Comparison of ENCODE assay signal across 14 cellular contexts in the genomic region with DNA sequence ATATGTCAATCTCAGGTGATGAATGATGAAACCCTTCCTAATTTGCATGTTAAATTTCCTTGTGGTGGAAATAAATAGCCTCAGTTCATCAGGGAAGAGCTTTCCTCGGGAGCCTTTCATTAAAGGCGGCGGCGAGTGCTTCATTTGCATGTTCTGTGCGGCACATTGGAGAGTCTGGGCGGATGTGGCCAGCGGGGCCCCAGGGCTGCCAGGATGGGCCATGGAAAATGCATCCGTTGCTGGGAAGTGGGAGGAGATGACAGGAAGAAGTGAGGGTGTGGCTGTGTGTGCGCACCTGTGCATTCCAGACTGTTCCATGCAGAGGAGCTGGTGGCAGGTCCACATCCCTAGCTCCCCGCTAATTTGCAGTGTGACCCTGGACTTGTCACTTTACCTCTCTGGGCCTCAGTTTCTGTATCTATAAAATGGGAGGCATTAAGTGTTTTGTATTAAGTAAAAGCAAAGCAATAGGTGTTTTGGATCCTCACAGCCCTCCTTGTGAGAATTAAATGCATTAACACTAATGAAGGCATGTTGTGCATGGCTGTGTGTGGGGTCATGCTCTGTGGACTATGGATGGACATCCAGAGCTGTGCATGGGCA.
A peak's percentile ranks its signal among the peaks of the same experiment; 100 is the strongest.
DNase-seq lines count a peak whose midpoint lies in the region; ATAC-seq and TF ChIP-seq lines count a peak whose summit lies in the region.
"Had no signal": no experiment of that assay in that cellular context is flagged by ENCODE, and none has a peak within 500 bp of the region (broad histone marks: within the 10 kb centered on the region; RNA-seq: fewer than 3 reads in every experiment).

No MANE protein-coding gene starts in this region.

- H4K8ac ChIP-seq in neuronal stem cell (ENCODE audit: low read depth, low read length) = no peak overlapping the region

- H3K27ac ChIP-seq in colonic mucosa (no peak overlapping the region), neuronal stem cell (replicated peaks; ENCODE audit: low read length) (no peak overlapping the region)
- H3K27ac ChIP-seq: SK-N-MC had no signal

- H4K91ac ChIP-seq in neuronal stem cell (ENCODE audit: low read depth, low read length, poor library complexity) = no peak overlapping the region

- H3K27me3 ChIP-seq in colonic mucosa (no peaks in the 10 kb centered on the region), neuronal stem cell (ENCODE audit: control insufficient read depth in 3 of 3, insufficient read depth in 3 of 3, low read depth in 1 of 3, low read length in 3 of 3) (no peaks in the 10 kb centered on the region)

- H3K4me3 ChIP-seq in colonic mucosa (no peak overlapping the region), neuronal stem cell (ENCODE audit: low read length in 2 of 2) (no peak overlapping the region)
- H3K4me3 ChIP-seq: SK-N-MC had no signal

- peaks cover 4% of the 10 kb centered on the region for H3K79me1 ChIP-seq in neuronal stem cell (ENCODE audit: low read depth, low read length)

- no peak overlapping the region for H2AK5ac ChIP-seq in neuronal stem cell (ENCODE audit: low read depth, low read length)

- H3K36me3 ChIP-seq in colonic mucosa (no peaks in the 10 kb centered on the region), neuronal stem cell (replicated peaks in 1 of 2; ENCODE audit: control insufficient read depth in 2 of 2, insufficient read depth in 2 of 2, low read length in 2 of 2) (peaks cover 0 to 5% of the 10 kb centered on the region in 2 donors)

- no peak overlapping the region for H3K23ac ChIP-seq in neuronal stem cell (ENCODE audit: low read depth, low read length, poor library complexity)

- WGBS in neuronal stem cell (ENCODE audit: extremely low coverage in 2 of 2, insufficient read length in 2 of 2, insufficient replicate concordance in 1 of 2), 2 donors = no CpG with 5 or more reads among the region's 10 CpGs

- no peak overlapping the region for H2BK15ac ChIP-seq in neuronal stem cell (ENCODE audit: low read length)

- no peak overlapping the region for H3K4ac ChIP-seq in neuronal stem cell (ENCODE audit: low read length)

- H2BK5ac ChIP-seq in neuronal stem cell (ENCODE audit: low read length) = no peak overlapping the region

- no peak for ATAC-seq in GM18520 (IDR thresholded peaks at IDR 0.05; ENCODE audit: unreplicated experiment)
- ATAC-seq in GM18861 (IDR thresholded peaks at IDR 0.05; ENCODE audit: unreplicated experiment) = no peak
- ATAC-seq: activated T-cell treated with anti-CD3 and anti-CD28 coated beads, Interleukin-2, amount 50 U/mL, for 4 hours; effector memory CD8-positive, alpha-beta T cell; naive thymus-derived CD4-positive, alpha-beta T cell had no signal

- H3K9ac ChIP-seq in colonic mucosa (ENCODE audit: low read depth in 2 of 2, low read length in 2 of 2) (no peak overlapping the region), neuronal stem cell (ENCODE audit: low read depth, low read length, poor library complexity) (no peak overlapping the region)

- H2AFZ ChIP-seq in neuronal stem cell (ENCODE audit: low read length) = no peak overlapping the region

- no peak overlapping the region for H3K18ac ChIP-seq in neuronal stem cell (ENCODE audit: low read length)

- no peak overlapping the region for H2BK12ac ChIP-seq in neuronal stem cell (ENCODE audit: low read length)

- no peak for TF ChIP-seq CTCF in colonic mucosa (IDR thresholded peaks at IDR 0.05)

- H2BK120ac ChIP-seq in neuronal stem cell (ENCODE audit: low read depth, low read length) = no peak overlapping the region

- H3K14ac ChIP-seq in neuronal stem cell (ENCODE audit: low read length) = peak overlapping the region; percentile 25

- H3K4me1 ChIP-seq in colonic mucosa (no peaks in the 10 kb centered on the region), neuronal stem cell (ENCODE audit: control insufficient read depth in 2 of 2, insufficient read depth in 1 of 2, low read depth in 1 of 2, low read length in 2 of 2) (peaks cover 13 to 15% of the 10 kb centered on the region in 2 donors)

- H3K4me2 ChIP-seq in neuronal stem cell (ENCODE audit: insufficient read depth, low read length, poor library complexity, severe bottlenecking) = no peak overlapping the region

- intact Hi-C loops in colonic mucosa (cut with DNase I) = no loop called here

- DNase-seq in NCI-H2227 (lab: John Stamatoyannopoulos, UW; ENCODE audit: unreplicated experiment) (peak; percentile 18), NCI-H2227 treated with DMSO at 0.1 percent for 48 hours (lab: John Stamatoyannopoulos, UW) (no peak), NCI-H510A (lab: John Stamatoyannopoulos, UW) (peak; percentile 92), colonic mucosa (peak; percentile 48), neuronal stem cell (ENCODE audit: low spot score) (no peak), SIG-M5 (lab: John Stamatoyannopoulos, UW) (no peak)
- DNase-seq: activated CD4-positive, alpha-beta T cell treated with anti-CD3 and anti-CD28 coated beads, Interleukin-2, amount 50 U/mL, for 48 hours; activated naive CD8-positive, alpha-beta T cell treated with anti-CD3 and anti-CD28 coated beads, Interleukin-2, amount 10 ng/mL, durations not matched to agents 7 days and 5 days; activated T-cell treated with anti-CD3 and anti-CD28 coated beads, Interleukin-2, amount 50 U/mL, for 4 hours; effector memory CD8-positive, alpha-beta T cell; naive thymus-derived CD4-positive, alpha-beta T cell had no signal

- H3K9me3 ChIP-seq in colonic mucosa (no peaks in the 10 kb centered on the region), neuronal stem cell (replicated peaks in 1 of 2; ENCODE audit: control insufficient read depth in 2 of 2, insufficient read depth in 1 of 2, low read depth in 1 of 2, low read length in 2 of 2) (no peaks in the 10 kb centered on the region)

Comparison
In these comparisons a context has a peak if more than half of its experiments do, and no peak if none do; other contexts are left out.
1. DNase-seq: peak in NCI-H2227 (single experiment), NCI-H510A (single experiment) and colonic mucosa (single experiment); none in NCI-H2227 treated with DMSO at 0.1 percent for 48 hours (single experiment), neuronal stem cell (single experiment) and SIG-M5 (single experiment).